1 cellular context compared by ENCODE assay signal in genomic region chr19:4457654-4458406, GRCh38.
TF ChIP-seq lines count a peak whose summit lies in the region.

TSS of gene UBXN6 (minus strand) at chr19:4457794. CDS start at chr19:4457697, 97 bp downstream.

TF ChIP-seq in HEK293, 187 proteins besides CTCF, POLR2A, EP300 and RAD21 (continued from another document and continues in another):
- peak; percentile 81 for TF ChIP-seq KLF8 (tag by site-specific recombination; IDR thresholded peaks at IDR 0.05)
- peak; percentile 52; the same call in 1 of the 2 replicates for TF ChIP-seq ZNF76 (tag by site-specific recombination; IDR thresholded peaks at IDR 0.05; ENCODE audit: borderline replicate concordance, low read depth)
- peak; percentile 66; the same call in 1 of the 2 replicates for TF ChIP-seq ZNF362 (tag by site-specific recombination; IDR thresholded peaks at IDR 0.05)
- TF ChIP-seq ZNF341 (tag by site-specific recombination; IDR thresholded peaks at IDR 0.05; ENCODE audit: low read depth): peak; percentile 77
- no peak for TF ChIP-seq ZNF707 (tag by site-specific recombination; IDR thresholded peaks at IDR 0.05)
- TF ChIP-seq SP3 (tag by site-specific recombination; IDR thresholded peaks at IDR 0.05): peak; percentile 78
- peak; percentile 35; the same call in 1 of the 2 replicates for TF ChIP-seq ZNF843 (tag by site-specific recombination; IDR thresholded peaks at IDR 0.05)
- 0 out of 2 replicates have a peak, but pooled peaks have one; percentile 4 for TF ChIP-seq KLF9 (tag by site-specific recombination; IDR thresholded peaks at IDR 0.05; ENCODE audit: low read depth)
- no peak for TF ChIP-seq ZNF169 (tag by site-specific recombination; IDR thresholded peaks at IDR 0.05)
- no peak for TF ChIP-seq HIC1 (tag by site-specific recombination; IDR thresholded peaks at IDR 0.05)
- TF ChIP-seq ZNF518A (tag by site-specific recombination; conservative IDR thresholded peaks at IDR 0.05; ENCODE audit: low read depth): peak; percentile 33
- peak; percentile 26; the same call in 1 of the 2 replicates for TF ChIP-seq ZNF24 (tag by site-specific recombination; IDR thresholded peaks at IDR 0.05)
- no peak for TF ChIP-seq ZNF175 (tag by site-specific recombination; IDR thresholded peaks at IDR 0.05)
- no peak for TF ChIP-seq WT1 (tag by site-specific recombination; IDR thresholded peaks at IDR 0.05)
- TF ChIP-seq ZBTB26 (tag by site-specific recombination; optimal IDR thresholded peaks at IDR 0.05): peak; percentile 14
- no peak for TF ChIP-seq ZNF621 (tag by site-specific recombination; IDR thresholded peaks at IDR 0.05)
- no peak for TF ChIP-seq SETDB1 (IDR thresholded peaks at IDR 0.05; ENCODE audit: insufficient read length, low read length)
- TF ChIP-seq KLF17 (tag by site-specific recombination; IDR thresholded peaks at IDR 0.05): peak; percentile 59; the same call in 1 of the 2 replicates
- TF ChIP-seq TCF7L2 (IDR thresholded peaks at IDR 0.05; ENCODE audit: borderline replicate concordance, low read depth, low read length): no peak
- TF ChIP-seq INSM2 (tag by site-specific recombination; IDR thresholded peaks at IDR 0.05): peak; percentile 35; the same call in 1 of the 2 replicates
- TF ChIP-seq ZNF610 (tag by site-specific recombination; IDR thresholded peaks at IDR 0.05; ENCODE audit: borderline replicate concordance): peak; percentile 63; the same call in 1 of the 2 replicates
- peak; percentile 52; the same call in 1 of the 2 replicates for TF ChIP-seq ZNF394 (tag by site-specific recombination; IDR thresholded peaks at IDR 0.05; ENCODE audit: borderline replicate concordance)
- peak; percentile 61 for TF ChIP-seq ZBTB11 (tag by site-specific recombination; conservative IDR thresholded peaks at IDR 0.05; ENCODE audit: low read depth)
- peak; percentile 79 for TF ChIP-seq SP2 (tag by site-specific recombination; IDR thresholded peaks at IDR 0.05)
- 0 out of 2 replicates have a peak, but pooled peaks have one; percentile 37 for TF ChIP-seq ZBTB48 (tag by site-specific recombination; IDR thresholded peaks at IDR 0.05)
- TF ChIP-seq ZNF645 (tag by site-specific recombination; IDR thresholded peaks at IDR 0.05): no peak
- no peak for TF ChIP-seq ZNF677 (tag by site-specific recombination; IDR thresholded peaks at IDR 0.05)
- no peak for TF ChIP-seq ELK4 (IDR thresholded peaks at IDR 0.05; ENCODE audit: borderline replicate concordance, low read depth, low read length)
- TF ChIP-seq ZNF660 (tag by site-specific recombination; IDR thresholded peaks at IDR 0.05): 0 out of 2 replicates have a peak, but pooled peaks have one; percentile 69
- peak; percentile 79 for TF ChIP-seq PRDM1 (tag by site-specific recombination; IDR thresholded peaks at IDR 0.05)
- peak; percentile 70 for TF ChIP-seq SP7 (tag by site-specific recombination; IDR thresholded peaks at IDR 0.05)
- peak; percentile 83 for TF ChIP-seq ZNF639 (tag by site-specific recombination; IDR thresholded peaks at IDR 0.05)
